ENCODE assay signal across 13 cellular contexts in the genomic region with DNA sequence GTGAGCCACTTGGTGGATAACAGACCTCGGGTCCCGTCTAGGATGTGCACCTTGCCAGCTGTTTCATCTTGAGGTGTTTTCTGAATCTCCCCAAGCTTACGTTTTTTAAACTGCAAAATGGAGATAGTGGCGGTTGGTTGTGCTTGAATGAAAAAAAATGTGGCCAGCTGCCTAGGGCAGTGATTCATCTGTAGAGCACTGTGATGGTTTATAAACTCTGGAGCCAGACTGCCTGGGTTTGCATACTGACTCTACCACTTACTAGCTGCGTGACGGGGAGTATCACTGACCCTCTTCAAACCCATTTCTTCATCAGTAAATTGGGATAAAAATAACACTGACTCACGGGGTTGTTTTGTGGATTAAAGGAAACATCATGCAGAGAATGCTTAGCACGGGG.
DNase-seq lines count a peak whose midpoint lies in the region; ATAC-seq and TF ChIP-seq lines count a peak whose summit lies in the region.
"Had no signal": no experiment of that assay in that cellular context is flagged by ENCODE, and none has a peak within 500 bp of the region (broad histone marks: within the 10 kb centered on the region; RNA-seq: fewer than 3 reads in every experiment).

No MANE protein-coding gene starts in this region.

- POLR2A ChIA-PET in PC-3 (lab: Charles Lee; ENCODE audit: unreplicated experiment) = no interaction called here

- peak overlapping the region; percentile 68 for H3K4me2 ChIP-seq in PC-3 (ENCODE audit: low read length)
- H3K4me2 ChIP-seq: BLaER1, SK-N-SH had no signal

- BruUV-seq in PC-3 (replicated peaks; lab: Mats Ljungman, UMichigan) = no TSS peak

- DNase-seq in PC-3 (peak; percentile 74), left lung (no peak), Kasumi-1 (lab: John Stamatoyannopoulos, UW) (no peak), T-helper 9 cell (no peak), ascending aorta (ENCODE audit: low spot score in 2 of 2) (no peak)
- DNase-seq: activated CD4-positive, alpha-beta T cell treated with anti-CD3 and anti-CD28 coated beads for 4 hours; activated effector memory CD4-positive, alpha-beta T cell treated with anti-CD3 and anti-CD28 coated beads, Interleukin-2, amount 50 U/mL, for 16 hours; SK-N-SH; stimulated activated CD4-positive, alpha-beta T cell treated with anti-CD3 and anti-CD28 coated beads, Interleukin-4, amount 100 ng/mL, for 24 hours had no signal

- TF ChIP-seq CTCF in PC-3 (conservative IDR thresholded peaks at IDR 0.05; ENCODE audit: low read depth, low read length) (no peak), left lung (IDR thresholded peaks at IDR 0.05) (no peak), ascending aorta (IDR thresholded peaks at IDR 0.05) (no peak)

- H3K36me3 ChIP-seq in PC-3 (ENCODE audit: low read depth, low read length) = no peaks in the 10 kb centered on the region
- H3K36me3 ChIP-seq in left lung = no peaks in the 10 kb centered on the region
- no peaks in the 10 kb centered on the region for H3K36me3 ChIP-seq in ascending aorta
- H3K36me3 ChIP-seq: BLaER1 had no signal

- H3K27me3 ChIP-seq in PC-3 (ENCODE audit: low read length) (no peaks in the 10 kb centered on the region), left lung (no peaks in the 10 kb centered on the region), ascending aorta (no peaks in the 10 kb centered on the region)
- H3K27me3 ChIP-seq: BLaER1 had no signal

- CTCF ChIA-PET in PC-3 (lab: Charles Lee) = no interaction called here

- intact Hi-C loops in PC-3 (cut with micrococcal nuclease) = no loop called here
- intact Hi-C loops in left lung (cut with DNase I) = no loop called here
- intact Hi-C loops in ascending aorta (cut with DNase I) = no loop called here

- H3K27ac ChIP-seq in PC-3 (ENCODE audit: low read length) = peak overlapping the region; percentile 38; the same call in 1 of the 2 replicates
- no peak overlapping the region for H3K27ac ChIP-seq in left lung
- no peak overlapping the region for H3K27ac ChIP-seq in ascending aorta
- H3K27ac ChIP-seq: BLaER1 had no signal

- ATAC-seq in GM18502 (IDR thresholded peaks at IDR 0.05; ENCODE audit: poor library complexity, unreplicated experiment) (peak; percentile 67), HG02623 (IDR thresholded peaks at IDR 0.05; ENCODE audit: unreplicated experiment) (peak; percentile 32), PC-3 (no peak), left lung (peak; percentile 30), HG03108 (IDR thresholded peaks at IDR 0.05; ENCODE audit: unreplicated experiment) (no peak)

- H3K9me2 ChIP-seq in PC-3 (replicated peaks; ENCODE audit: low read length) = no peaks in the 10 kb centered on the region
- H3K9me2 ChIP-seq: SK-N-SH had no signal

- H3K4me3 ChIP-seq in PC-3 (ENCODE audit: low read length) (no peak overlapping the region), left lung (no peak overlapping the region), ascending aorta (no peak overlapping the region)
- H3K4me3 ChIP-seq: BLaER1 had no signal

- H3K9me3 ChIP-seq in PC-3 (ENCODE audit: low read length) (no peaks in the 10 kb centered on the region), left lung (no peaks in the 10 kb centered on the region), ascending aorta (no peaks in the 10 kb centered on the region)
- H3K9me3 ChIP-seq: BLaER1, SK-N-SH had no signal

- no peaks in the 10 kb centered on the region for H3F3A ChIP-seq in PC-3 (ENCODE audit: low read length, unreplicated experiment)

- no peak overlapping the region; the same call in 1 of the 2 replicates for H3K9ac ChIP-seq in PC-3 (ENCODE audit: low read length)
- H3K9ac ChIP-seq: BLaER1, SK-N-SH had no signal

- H3K4me1 ChIP-seq in PC-3 (ENCODE audit: insufficient read depth, low read length) = peaks cover 24% of the 10 kb centered on the region
- no peaks in the 10 kb centered on the region for H3K4me1 ChIP-seq in left lung
- H3K4me1 ChIP-seq in ascending aorta = no peaks in the 10 kb centered on the region

- no peaks in the 10 kb centered on the region for H3K79me2 ChIP-seq in PC-3 (ENCODE audit: low read length)

- H4K20me1 ChIP-seq in PC-3 (ENCODE audit: low read length) = no peaks in the 10 kb centered on the region
- H4K20me1 ChIP-seq: BLaER1 had no signal

- peak overlapping the region; percentile 77 for H2AFZ ChIP-seq in PC-3 (ENCODE audit: low read length)

Comparison
In these comparisons a context has a peak if more than half of its experiments do, and no peak if none do; other contexts are left out.
1. ATAC-seq: peak in GM18502 (single experiment), HG02623 (single experiment) and left lung (single experiment); none in PC-3 (single experiment) and HG03108 (single experiment).